ENCODE assay signal across 20 cellular contexts in genomic region chr13:41286370-41286769, GRCh38. TPM values are rescaled to one million over a fixed set of nuclear protein-coding genes. Genes with fewer than 3 reads are reported as not detected.
A peak's percentile ranks its signal among the peaks of the same experiment; 100 is the strongest.
DNase-seq lines count a peak whose midpoint lies in the region; ATAC-seq lines count a peak whose summit lies in the region.
"Had no signal": no experiment of that assay in that cellular context is flagged by ENCODE, and none has a peak within 500 bp of the region (broad histone marks: within the 10 kb centered on the region; RNA-seq: fewer than 3 reads in every experiment).

No MANE protein-coding gene starts in this region.

- POLR2A ChIA-PET in CD8-positive, alpha-beta memory T cell (lab: Charles Lee): no interaction called here
- POLR2A ChIA-PET in T-cell (lab: Charles Lee): interaction anchor here in 1 of 2 donors (0.6 to 1.3 kb wide), 3 partner anchors 9 to 22 kb away, joined by 3 read pairs; no protein-coding TSS in a partner anchor
- POLR2A ChIA-PET in naive thymus-derived CD8-positive, alpha-beta T cell (lab: Charles Lee): interaction anchor here (0.6 to 2.5 kb wide), 8 partner anchors 12 to 69 kb away, joined by 3 to 19 read pairs (median 3); partner anchors contain the start of gene NAA16

- intact Hi-C loops in activated naive CD4-positive, alpha-beta T cell treated with anti-CD3 and anti-CD28 coated beads for 36 hours (cut with micrococcal nuclease): loop anchor here (1.0 to 2.0 kb wide), 2 partner anchors 24 to 25 kb away; partner anchors contain the start of genes MTRF1 and NAA16
- intact Hi-C loops in posterior vena cava (cut with DNase I): no loop called here

- peak overlapping the region; percentile 38 for H3K4me3 ChIP-seq in CD8-positive, alpha-beta memory T cell (ENCODE audit: low read length)

- no peak overlapping the region for H3K27ac ChIP-seq in CD8-positive, alpha-beta memory T cell (ENCODE audit: low read depth, low read length)

- ATAC-seq in T-cell (replicated peaks in 1 of 4) (peak; percentile 78 to 98 (median 90)), HG03196 (IDR thresholded peaks at IDR 0.05; ENCODE audit: unreplicated experiment) (no peak), HG02623 (IDR thresholded peaks at IDR 0.05; ENCODE audit: unreplicated experiment) (no peak)
- ATAC-seq in naive thymus-derived CD8-positive, alpha-beta T cell: peak; percentile 93 to 96

- H3K4me1 Mint-ChIP-seq in activated naive CD4-positive, alpha-beta T cell treated with anti-CD3 and anti-CD28 coated beads for 36 hours (ENCODE audit: low read depth): peaks cover 30% of the 10 kb centered on the region
- H3K4me1 Mint-ChIP-seq in CD8-positive, alpha-beta memory T cell: peaks cover 10 to 13% (median 13%) of the 10 kb centered on the region in 3 donors
- peaks cover 33 to 37% (median 33%) of the 10 kb centered on the region in 3 donors for H3K4me1 Mint-ChIP-seq in T-cell
- peaks cover 15 to 64% (median 40%) of the 10 kb centered on the region in 4 donors for H3K4me1 Mint-ChIP-seq in naive thymus-derived CD8-positive, alpha-beta T cell

- no peaks in the 10 kb centered on the region for H3K36me3 ChIP-seq in CD8-positive, alpha-beta memory T cell (ENCODE audit: insufficient read depth, low read length)

- H3K27me3 Mint-ChIP-seq in activated naive CD4-positive, alpha-beta T cell treated with anti-CD3 and anti-CD28 coated beads for 36 hours (ENCODE audit: low read depth): no peaks in the 10 kb centered on the region
- peaks cover 8 to 9% of the 10 kb centered on the region in 2 donors for H3K27me3 Mint-ChIP-seq in CD8-positive, alpha-beta memory T cell
- H3K27me3 Mint-ChIP-seq in T-cell: no peaks in the 10 kb centered on the region
- H3K27me3 Mint-ChIP-seq in naive thymus-derived CD8-positive, alpha-beta T cell: no peaks in the 10 kb centered on the region

- H3K27ac Mint-ChIP-seq in activated naive CD4-positive, alpha-beta T cell treated with anti-CD3 and anti-CD28 coated beads for 36 hours: peak overlapping the region; percentile 52
- peak overlapping the region in 1 of 8 donors; percentile 21 for H3K27ac Mint-ChIP-seq in CD8-positive, alpha-beta memory T cell
- peak overlapping the region; percentile 24 to 96 for H3K27ac Mint-ChIP-seq in T-cell
- H3K27ac Mint-ChIP-seq in naive thymus-derived CD8-positive, alpha-beta T cell: peak overlapping the region; percentile 68 to 95 (median 88)
- H3K27ac Mint-ChIP-seq: CD14-positive monocyte had no signal

- peaks cover under 1% of the 10 kb centered on the region for H3K9me3 Mint-ChIP-seq in activated naive CD4-positive, alpha-beta T cell treated with anti-CD3 and anti-CD28 coated beads for 36 hours
- H3K9me3 Mint-ChIP-seq in CD8-positive, alpha-beta memory T cell: peaks cover 0 to 3% (median 0%) of the 10 kb centered on the region in 5 donors
- peaks cover 0 to 3% (median 0%) of the 10 kb centered on the region in 3 donors for H3K9me3 Mint-ChIP-seq in T-cell
- H3K9me3 Mint-ChIP-seq in naive thymus-derived CD8-positive, alpha-beta T cell: peaks cover 0 to 1% (median 0%) of the 10 kb centered on the region in 9 donors
- H3K9me3 Mint-ChIP-seq: H9 had no signal

- H3K4me3 Mint-ChIP-seq in activated naive CD4-positive, alpha-beta T cell treated with anti-CD3 and anti-CD28 coated beads for 36 hours: peak overlapping the region; percentile 43
- peak overlapping the region in 2 of 7 donors; percentile 1 to 4 for H3K4me3 Mint-ChIP-seq in CD8-positive, alpha-beta memory T cell
- peak overlapping the region; percentile 1 to 48 (median 44) for H3K4me3 Mint-ChIP-seq in T-cell
- peak overlapping the region; percentile 15 to 73 (median 64) for H3K4me3 Mint-ChIP-seq in naive thymus-derived CD8-positive, alpha-beta T cell
- H3K4me3 Mint-ChIP-seq: CD14-positive monocyte, H9 had no signal

- CTCF ChIA-PET in activated naive CD4-positive, alpha-beta T cell treated with anti-CD3 and anti-CD28 coated beads for 36 hours (lab: Charles Lee): interaction anchor here (0.6 kb wide), 1 partner anchor 278 kb away, joined by 3 read pairs; no protein-coding TSS in a partner anchor
- CTCF ChIA-PET in CD8-positive, alpha-beta memory T cell (lab: Charles Lee): no interaction called here
- CTCF ChIA-PET in T-cell (lab: Charles Lee): interaction anchor here in 1 of 2 donors (0.7 kb wide), 1 partner anchor 22 kb away, joined by 3 read pairs; no protein-coding TSS in a partner anchor

- peaks cover 1% of the 10 kb centered on the region for H3K36me3 Mint-ChIP-seq in activated naive CD4-positive, alpha-beta T cell treated with anti-CD3 and anti-CD28 coated beads for 36 hours (ENCODE audit: low read depth)
- peaks cover 0 to 13% (median under 1%) of the 10 kb centered on the region in 3 donors for H3K36me3 Mint-ChIP-seq in CD8-positive, alpha-beta memory T cell
- no peaks in the 10 kb centered on the region for H3K36me3 Mint-ChIP-seq in T-cell
- peaks cover 0 to 14% (median 0%) of the 10 kb centered on the region in 3 donors for H3K36me3 Mint-ChIP-seq in naive thymus-derived CD8-positive, alpha-beta T cell
- H3K36me3 Mint-ChIP-seq: CD14-positive monocyte had no signal

- DNase-seq in activated naive CD4-positive, alpha-beta T cell treated with anti-CD3 and anti-CD28 coated beads for 36 hours: no peak
- no peak for DNase-seq in activated naive CD4-positive, alpha-beta T cell (lab: John Stamatoyannopoulos, UW)
- DNase-seq in CD8-positive, alpha-beta memory T cell: peak in 1 of 5 donors; percentile 61
- DNase-seq in T-cell (no peak), posterior vena cava (ENCODE audit: low spot score) (no peak)
- peak in 5 of 10 donors; percentile 10 to 76 (median 52) for DNase-seq in naive thymus-derived CD8-positive, alpha-beta T cell
- DNase-seq: ACHN; AML-193; H9; KBM-7; MV-4-11; NCI-H1417; NCI-H187 treated with DMSO at 0.1 percent for 48 hours; NCI-H345; NK-92 treated with Interleukin-12 subunit alpha and Interleukin-12 subunit beta, amount 100 ng/mL, for 24 hours; RPMI8226; SIG-M5 had no signal

- H3K4me1 ChIP-seq in CD8-positive, alpha-beta memory T cell (ENCODE audit: insufficient read depth, low read length): peaks cover 20% of the 10 kb centered on the region

- H3K9me3 ChIP-seq in CD8-positive, alpha-beta memory T cell (ENCODE audit: low read length): no peaks in the 10 kb centered on the region

- H3K27me3 ChIP-seq in CD8-positive, alpha-beta memory T cell (ENCODE audit: insufficient read depth, low read length, poor library complexity, severe bottlenecking): no peaks in the 10 kb centered on the region

RNA-seq across cellular contexts. Expression of gene MTRF1, which starts 23.0 kb away (rescaled TPM):
- total RNA-seq in activated naive CD4-positive, alpha-beta T cell treated with anti-CD3 and anti-CD28 coated beads for 36 hours: 10 to 100 TPM; 23.2 to 28.4 TPM
- 10 to 100 TPM; 17.3 to 18.8 TPM for total RNA-seq in CD8-positive, alpha-beta memory T cell
- 11.5 TPM for polyA plus RNA-seq in CD8-positive, alpha-beta memory T cell
- total RNA-seq in T-cell (10 to 100 TPM; 22.1 to 35.5 (median 26.6) TPM), posterior vena cava (10 to 100 TPM; 10.0 to 10.8 TPM)
- total RNA-seq in naive thymus-derived CD8-positive, alpha-beta T cell: 10 to 100 TPM; 44.2 to 45.9 TPM
- 10 to 100 TPM; 13.8 to 24.3 (median 19.7) TPM for polyA plus RNA-seq in naive thymus-derived CD8-positive, alpha-beta T cell

RNA-seq across cellular contexts. Expression of gene NAA16, which starts 24.7 kb away (rescaled TPM):
- total RNA-seq in activated naive CD4-positive, alpha-beta T cell treated with anti-CD3 and anti-CD28 coated beads for 36 hours: 10 to 100 TPM; 29.6 to 31.5 TPM
- 10 to 100 TPM; 23.3 to 24.0 TPM for total RNA-seq in CD8-positive, alpha-beta memory T cell
- 17.0 TPM for polyA plus RNA-seq in CD8-positive, alpha-beta memory T cell
- total RNA-seq in T-cell: 10 to 100 TPM; 45.7 to 93.7 (median 49.6) TPM
- 10 to 100 TPM; 85.1 to 95.5 TPM for total RNA-seq in naive thymus-derived CD8-positive, alpha-beta T cell
- 10 to 100 TPM; 22.6 to 43.3 (median 26.5) TPM for polyA plus RNA-seq in naive thymus-derived CD8-positive, alpha-beta T cell
- 10 to 100 TPM; 15.8 to 17.2 TPM for total RNA-seq in posterior vena cava

Comparison
In these comparisons a context has a peak if more than half of its experiments do, and no peak if none do; other contexts are left out.
1. ATAC-seq: peak in T-cell (4 of 4) and naive thymus-derived CD8-positive, alpha-beta T cell (2 of 2); none in HG03196 (single experiment) and HG02623 (single experiment).